In genomic region chr17:27805520-27806146, GRCh38 we compare ENCODE assay signal across 8 cellular contexts. TPM values are rescaled to one million over a fixed set of nuclear protein-coding genes. Genes with fewer than 3 reads are reported as not detected.
DNase-seq lines count a peak whose midpoint lies in the region; ATAC-seq and TF ChIP-seq lines count a peak whose summit lies in the region.

No MANE protein-coding gene starts in this region.

- H3K27me3 ChIP-seq in GM23338 (ENCODE audit: insufficient read depth) (no peaks in the 10 kb centered on the region), SK-N-SH (ENCODE audit: insufficient read depth) (no peaks in the 10 kb centered on the region), trophoblast cell (ENCODE audit: insufficient read depth, low read length) (no peaks in the 10 kb centered on the region), tibial artery (no peaks in the 10 kb centered on the region)

- no peak overlapping the region for H2BK120ac ChIP-seq in trophoblast cell (ENCODE audit: insufficient read depth, low read length, poor library complexity)

- 12% methylated on average over 13 of the region's 14 CpGs for whole genome bisulfite sequencing in SK-N-SH (ENCODE audit: low lambda C conversion rate)
- no CpG with 5 or more reads among the region's 14 CpGs for WGBS in trophoblast cell (ENCODE audit: extremely low coverage, insufficient coverage, insufficient read length)

- DNase-seq in DMS153 (lab: John Stamatoyannopoulos, UW) = peak; percentile 82
- DNase-seq in GM23338 (ENCODE audit: low spot score) = peak; percentile 94
- DNase-seq in MV-4-11 (lab: John Stamatoyannopoulos, UW) = peak; percentile 78
- DNase-seq in SK-N-SH = peak; percentile 82
- peak; percentile 81 to 82 for DNase-seq in activated naive CD4-positive, alpha-beta T cell treated with anti-CD3 and anti-CD28 coated beads, Interleukin-2, amount 50 U/mL, for 72 hours (ENCODE audit: low spot score in 2 of 2)
- peak; percentile 81 for DNase-seq in Right ventricle myocardium superior
- peak; percentile 84 to 96 for DNase-seq in trophoblast cell
- DNase-seq in tibial artery = peak; percentile 80 to 87

- H2BK12ac ChIP-seq in trophoblast cell (ENCODE audit: low read length) = no peak overlapping the region

- H2AFZ ChIP-seq in GM23338 (peak overlapping the region; percentile 97), SK-N-SH (ENCODE audit: low read depth) (peak overlapping the region; percentile 79), trophoblast cell (ENCODE audit: insufficient read depth, low read length, poor library complexity) (peak overlapping the region; percentile 50)

- H3K27ac ChIP-seq in GM23338 (ENCODE audit: low read depth) (no peak overlapping the region), SK-N-SH (ENCODE audit: low read depth in 2 of 2, low read length in 1 of 2) (no peak overlapping the region), trophoblast cell (ENCODE audit: low read depth, low read length) (no peak overlapping the region), tibial artery (peak overlapping the region; percentile 18 to 45)

- H3K4me1 Mint-ChIP-seq in GM23338 = peaks cover 24% of the 10 kb centered on the region

- POLR2A ChIA-PET in SK-N-SH (lab: Yijun Ruan, JAX) = interaction anchor here (0.9 kb wide), 1 partner anchor 87 kb away, joined by 3 read pairs; the partner anchor contains the start of gene LYRM9

- H3K79me2 ChIP-seq in GM23338 (replicated peaks; ENCODE audit: insufficient read depth) (no peaks in the 10 kb centered on the region), SK-N-SH (ENCODE audit: insufficient read depth) (no peaks in the 10 kb centered on the region), trophoblast cell (ENCODE audit: control insufficient read depth, insufficient read depth, low read length, poor library complexity) (no peaks in the 10 kb centered on the region)

- intact Hi-C loops in Right ventricle myocardium superior (cut with DNase I) = loop anchor here (2.0 kb wide), 1 partner anchor 75 kb away; no protein-coding TSS in a partner anchor
- intact Hi-C loops in tibial artery (cut with DNase I; ENCODE audit: low total_unique reads) = loop anchor here (5.0 to 10.0 kb wide), 2 partner anchors 69 to 87 kb away; partner anchors contain the start of gene LYRM9

- H3K9me3 ChIP-seq in SK-N-SH (no peaks in the 10 kb centered on the region), trophoblast cell (ENCODE audit: insufficient read depth, low read depth, low read length) (no peaks in the 10 kb centered on the region), tibial artery (no peaks in the 10 kb centered on the region)

- peaks cover 4% of the 10 kb centered on the region; the same call in 1 of the 2 replicates for H3K9me2 ChIP-seq in GM23338 (ENCODE audit: insufficient read depth)
- no peaks in the 10 kb centered on the region for H3K9me2 ChIP-seq in SK-N-SH

- H3K4me3 ChIP-seq in GM23338 = peak overlapping the region; percentile 6; the same call in 1 of the 2 replicates
- peak overlapping the region; percentile 3 to 32; a peak in 3 of 4 replicates for H3K4me3 ChIP-seq in SK-N-SH (ENCODE audit: low read depth in 2 of 2, low read length in 1 of 2)
- H3K4me3 ChIP-seq in trophoblast cell (ENCODE audit: low read depth, low read length) = no peak overlapping the region
- peak overlapping the region; percentile 28 to 44 for H3K4me3 ChIP-seq in tibial artery

- no peak overlapping the region for H3K27ac Mint-ChIP-seq in GM23338
- peak overlapping the region; percentile 96 for H3K27ac Mint-ChIP-seq in activated naive CD4-positive, alpha-beta T cell treated with anti-CD3 and anti-CD28 coated beads, Interleukin-2, amount 50 U/mL, for 72 hours

- ATAC-seq in GM23338 (peak; percentile 90), Right ventricle myocardium superior (ENCODE audit: poor library complexity) (peak; percentile 96)
- peak; percentile 64 to 76 for ATAC-seq in activated naive CD4-positive, alpha-beta T cell treated with anti-CD3 and anti-CD28 coated beads, Interleukin-2, amount 50 U/mL, for 72 hours

- no peaks in the 10 kb centered on the region for H3K36me3 Mint-ChIP-seq in GM23338 (ENCODE audit: low read depth)
- H3K36me3 Mint-ChIP-seq in activated naive CD4-positive, alpha-beta T cell treated with anti-CD3 and anti-CD28 coated beads, Interleukin-2, amount 50 U/mL, for 72 hours = no peaks in the 10 kb centered on the region

- H2AK5ac ChIP-seq in trophoblast cell (ENCODE audit: low read length) = no peak overlapping the region

- no peak for TF ChIP-seq EP300 in SK-N-SH (IDR thresholded peaks at IDR 0.05; ENCODE audit: borderline replicate concordance in 1 of 2, low read depth in 1 of 2, low read length in 1 of 2)

- H3K4ac ChIP-seq in trophoblast cell (ENCODE audit: low read depth, low read length) = no peak overlapping the region

- peak overlapping the region; percentile 56 for H3K4me2 ChIP-seq in GM23338
- peak overlapping the region; percentile 56 for H3K4me2 ChIP-seq in SK-N-SH
- H3K4me2 ChIP-seq in trophoblast cell (ENCODE audit: low read length) = peak overlapping the region; percentile 46

- H3K4me3 Mint-ChIP-seq in GM23338 = peak overlapping the region; percentile 32; the same call in 1 of the 3 replicates

- H4K20me1 ChIP-seq in GM23338 (replicated peaks; ENCODE audit: insufficient read depth) (no peaks in the 10 kb centered on the region), SK-N-SH (ENCODE audit: insufficient read depth) (no peaks in the 10 kb centered on the region)

- no peak overlapping the region for H3K18ac ChIP-seq in trophoblast cell (ENCODE audit: low read length)

- TF ChIP-seq CTCF in GM23338 (conservative IDR thresholded peaks at IDR 0.05; ENCODE audit: low read depth in 2 of 2) = peak; percentile 77 to 92
- TF ChIP-seq CTCF in SK-N-SH (IDR thresholded peaks at IDR 0.05) = peak; percentile 78
- peak; percentile 77 to 85 for TF ChIP-seq CTCF in tibial artery (IDR thresholded peaks at IDR 0.05)

- no peak overlapping the region for H4K12ac ChIP-seq in trophoblast cell (ENCODE audit: low read depth, low read length)

- H3K79me1 ChIP-seq in trophoblast cell (ENCODE audit: low read length) = peaks cover 10% of the 10 kb centered on the region

- H3K27me3 Mint-ChIP-seq in GM23338 (ENCODE audit: insufficient read depth, low read depth, poor library complexity) = peaks cover 14% of the 10 kb centered on the region

- H3K36me3 ChIP-seq in GM23338 (ENCODE audit: insufficient read depth) (no peaks in the 10 kb centered on the region), SK-N-SH (replicated peaks in 1 of 2; ENCODE audit: control insufficient read depth in 1 of 2, insufficient read depth in 2 of 2, low read length in 1 of 2) (no peaks in the 10 kb centered on the region), trophoblast cell (ENCODE audit: control insufficient read depth in 1 of 2, insufficient read depth in 2 of 2, low read length in 2 of 2) (no peaks in the 10 kb centered on the region), tibial artery (no peaks in the 10 kb centered on the region)

- H3K23ac ChIP-seq in trophoblast cell (ENCODE audit: low read length) = no peak overlapping the region

- peak overlapping the region; percentile 91 for H4K8ac ChIP-seq in trophoblast cell (ENCODE audit: low read depth, low read length)

- CTCF ChIA-PET in SK-N-SH (lab: Yijun Ruan, JAX) = interaction anchor here (0.6 to 10.9 kb wide), 58 partner anchors 9 to 588 kb away, joined by 3 to 275 read pairs (median 5); partner anchors contain the start of genes LYRM9, TMEM97 and VTN

- no peaks in the 10 kb centered on the region; the same call in 1 of the 2 replicates for H3K4me1 ChIP-seq in GM23338 (ENCODE audit: insufficient read depth)
- peaks cover 0 to 9% of the 10 kb centered on the region in 2 experiments; a peak in 1 of 4 replicates for H3K4me1 ChIP-seq in SK-N-SH (ENCODE audit: control insufficient read depth in 1 of 2, insufficient read depth in 2 of 2, low read depth in 1 of 2, low read length in 1 of 2)
- H3K4me1 ChIP-seq in trophoblast cell (ENCODE audit: control insufficient read depth in 1 of 2, insufficient read depth in 2 of 2, low read length in 2 of 2) = no peaks in the 10 kb centered on the region
- H3K4me1 ChIP-seq in tibial artery = peaks cover 0 to 7% (median 6%) of the 10 kb centered on the region in 4 donors

- H3K9me3 Mint-ChIP-seq in GM23338 = peaks cover 11% of the 10 kb centered on the region; the same call in 2 of the 3 replicates
- H3K9me3 Mint-ChIP-seq in activated naive CD4-positive, alpha-beta T cell treated with anti-CD3 and anti-CD28 coated beads, Interleukin-2, amount 50 U/mL, for 72 hours = peaks cover 0 to 4% of the 10 kb centered on the region in 2 donors

- H4K91ac ChIP-seq in trophoblast cell (ENCODE audit: low read depth, low read length) = peak overlapping the region; percentile 21

- H2BK5ac ChIP-seq in trophoblast cell (ENCODE audit: low read depth, low read length, poor library complexity) = no peak overlapping the region

- H3K14ac ChIP-seq in trophoblast cell (ENCODE audit: low read length) = no peak overlapping the region

- H3F3A ChIP-seq in GM23338 (replicated peaks; ENCODE audit: low read depth) (no peaks in the 10 kb centered on the region), SK-N-SH (replicated peaks; ENCODE audit: insufficient read depth) (no peaks in the 10 kb centered on the region)

- H3K9ac ChIP-seq in SK-N-SH (no peak overlapping the region), trophoblast cell (ENCODE audit: low read length) (peak overlapping the region; percentile 4)

- TF ChIP-seq RAD21 in SK-N-SH (IDR thresholded peaks at IDR 0.05; ENCODE audit: low read length) = peak; percentile 87

TF ChIP-seq in GM23338, 12 proteins besides CTCF, POLR2A, EP300 and RAD21 (continues in another document):
- TF ChIP-seq STAT1 (IDR thresholded peaks at IDR 0.05; ENCODE audit: unreplicated experiment) (no peak), CREB1 (CRISPR knock-in tag; IDR thresholded peaks at IDR 0.05; ENCODE audit: low read depth) (no peak)

TF ChIP-seq in SK-N-SH, 30 proteins besides CTCF, POLR2A, EP300 and RAD21:
- TF ChIP-seq MXI1 (IDR thresholded peaks at IDR 0.05; ENCODE audit: low read depth, low read length) = peak; percentile 47; the same call in 1 of the 2 replicates
- peak; percentile 89 for TF ChIP-seq SMC3 (IDR thresholded peaks at IDR 0.05; ENCODE audit: low read depth, low read length)
- no peak for TF ChIP-seq FOXM1 (IDR thresholded peaks at IDR 0.05; ENCODE audit: low read depth)

RNA-seq across cellular contexts. Expression of gene NOS2, which starts 5.3 kb away (rescaled TPM):
- total RNA-seq in GM23338 (2014; rRNA removed; shearing (Covaris generic)) = 1.8 and 2.7 TPM in 2 replicates
- polyA plus RNA-seq in GM23338 (2016; fragmentation: Nextera tagmentation; extraction: Ambion mirVana) (0.44 and 0.57 TPM in 2 replicates), SK-N-SH (2012; rRNA removed) (not detected in 2 replicates)
- polyA plus RNA-seq in SK-N-SH (2012; cell fraction: cytosol; rRNA removed) = under 0.01 and 0.03 TPM in 2 replicates
- polyA plus RNA-seq in SK-N-SH (2012; cell fraction: nucleus; rRNA removed) = 0.01 and 0.05 TPM in 2 replicates
- not detected for total RNA-seq in activated naive CD4-positive, alpha-beta T cell treated with anti-CD3 and anti-CD28 coated beads, Interleukin-2, amount 50 U/mL, for 72 hours
- 0.19 TPM for total RNA-seq in Right ventricle myocardium superior
- 64.6 and 66.1 TPM in 2 replicates for polyA plus RNA-seq in trophoblast cell (2013)

Comparison
In these comparisons a context has a peak if more than half of its experiments do, and no peak if none do; other contexts are left out.
1. H3K27ac ChIP-seq: peak in tibial artery (2 of 2); none in GM23338 (single experiment), SK-N-SH (0 of 2) and trophoblast cell (single experiment).
2. Peak in every context shown above with its lines, with median percentiles within 50 percentile points of each other: DNase-seq, ATAC-seq, H2AFZ ChIP-seq, H3K4me2 ChIP-seq and CTCF ChIP-seq.